ENCODE assay signal across 2 cellular contexts in the genomic region with DNA sequence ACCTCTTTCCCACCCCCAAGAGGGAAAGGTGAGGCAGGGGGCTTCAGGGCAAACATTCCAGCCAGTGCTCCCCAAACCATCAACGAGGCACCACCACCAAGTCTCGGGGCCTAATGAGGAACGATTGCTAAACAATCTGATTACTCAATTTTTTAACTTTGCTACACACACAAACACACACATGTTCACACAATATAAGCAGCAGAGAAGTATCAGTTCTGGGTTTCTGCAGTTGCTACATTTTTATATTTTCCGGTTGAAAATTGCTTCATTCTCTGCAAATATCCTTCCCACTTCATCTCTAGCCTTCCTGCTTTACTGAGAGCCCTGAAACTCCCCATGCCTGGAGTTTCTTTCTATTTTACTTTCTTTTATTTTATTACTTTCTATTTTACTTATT.
TF ChIP-seq lines count a peak whose summit lies in the region.

No MANE protein-coding gene starts in this region.

TF ChIP-seq in HepG2, 621 proteins besides CTCF, POLR2A, EP300 and RAD21:
- no peak for TF ChIP-seq SNAI1 (CRISPR knock-in tag; IDR thresholded peaks at IDR 0.05; ENCODE audit: borderline replicate concordance)
- TF ChIP-seq, protein P1, sequence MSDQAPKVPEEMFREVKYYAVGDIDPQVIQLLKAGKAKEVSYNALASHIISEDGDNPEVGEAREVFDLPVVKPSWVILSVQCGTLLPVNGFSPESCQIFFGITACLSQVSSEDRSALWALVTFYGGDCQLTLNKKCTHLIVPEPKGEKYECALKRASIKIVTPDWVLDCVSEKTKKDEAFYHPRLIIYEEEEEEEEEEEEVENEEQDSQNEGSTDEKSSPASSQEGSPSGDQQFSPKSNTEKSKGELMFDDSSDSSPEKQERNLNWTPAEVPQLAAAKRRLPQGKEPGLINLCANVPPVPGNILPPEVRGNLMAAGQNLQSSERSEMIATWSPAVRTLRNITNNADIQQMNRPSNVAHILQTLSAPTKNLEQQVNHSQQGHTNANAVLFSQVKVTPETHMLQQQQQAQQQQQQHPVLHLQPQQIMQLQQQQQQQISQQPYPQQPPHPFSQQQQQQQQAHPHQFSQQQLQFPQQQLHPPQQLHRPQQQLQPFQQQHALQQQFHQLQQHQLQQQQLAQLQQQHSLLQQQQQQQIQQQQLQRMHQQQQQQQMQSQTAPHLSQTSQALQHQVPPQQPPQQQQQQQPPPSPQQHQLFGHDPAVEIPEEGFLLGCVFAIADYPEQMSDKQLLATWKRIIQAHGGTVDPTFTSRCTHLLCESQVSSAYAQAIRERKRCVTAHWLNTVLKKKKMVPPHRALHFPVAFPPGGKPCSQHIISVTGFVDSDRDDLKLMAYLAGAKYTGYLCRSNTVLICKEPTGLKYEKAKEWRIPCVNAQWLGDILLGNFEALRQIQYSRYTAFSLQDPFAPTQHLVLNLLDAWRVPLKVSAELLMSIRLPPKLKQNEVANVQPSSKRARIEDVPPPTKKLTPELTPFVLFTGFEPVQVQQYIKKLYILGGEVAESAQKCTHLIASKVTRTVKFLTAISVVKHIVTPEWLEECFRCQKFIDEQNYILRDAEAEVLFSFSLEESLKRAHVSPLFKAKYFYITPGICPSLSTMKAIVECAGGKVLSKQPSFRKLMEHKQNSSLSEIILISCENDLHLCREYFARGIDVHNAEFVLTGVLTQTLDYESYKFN (CRISPR knock-in tag; conservative IDR thresholded peaks at IDR 0.05), result no peak
- no peak for TF ChIP-seq AHR (CRISPR knock-in tag; IDR thresholded peaks at IDR 0.05)
- TF ChIP-seq KLF6 (CRISPR knock-in tag; IDR thresholded peaks at IDR 0.05), result no peak
- TF ChIP-seq TFDP2 (CRISPR knock-in tag; IDR thresholded peaks at IDR 0.05), result no peak

TF ChIP-seq in GM12878, 131 proteins besides CTCF, POLR2A, EP300 and RAD21:
- TF ChIP-seq ZBTB40 (IDR thresholded peaks at IDR 0.05; ENCODE audit: borderline replicate concordance) (no peak), POU2F2 (IDR thresholded peaks at IDR 0.05; ENCODE audit: borderline replicate concordance, low read depth, low read length) (no peak), PKNOX1 (IDR thresholded peaks at IDR 0.05) (no peak), JUNB (IDR thresholded peaks at IDR 0.05) (peak; percentile 31; the same call in 1 of the 2 replicates), WRNIP1 (IDR thresholded peaks at IDR 0.05; ENCODE audit: borderline replicate concordance, low read depth, low read length) (no peak), IKZF2 (IDR thresholded peaks at IDR 0.05) (0 out of 4 replicates have a peak, but pooled peaks have one; percentile 9 to 13)
- TF ChIP-seq, protein P2, sequence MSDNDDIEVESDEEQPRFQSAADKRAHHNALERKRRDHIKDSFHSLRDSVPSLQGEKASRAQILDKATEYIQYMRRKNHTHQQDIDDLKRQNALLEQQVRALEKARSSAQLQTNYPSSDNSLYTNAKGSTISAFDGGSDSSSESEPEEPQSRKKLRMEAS (IDR thresholded peaks at IDR 0.05; ENCODE audit: low read depth, low read length), result no peak
TF ChIP-seq in GM12878: peak in this region for 2.
